Comparison of ENCODE assay signal across 18 cellular contexts in genomic region chr6:104600659-104600971, GRCh38.
DNase-seq lines count a peak whose midpoint lies in the region; TF ChIP-seq lines count a peak whose summit lies in the region.
"Had no signal": no experiment of that assay in that cellular context is flagged by ENCODE, and none has a peak within 500 bp of the region (broad histone marks: within the 10 kb centered on the region; RNA-seq: fewer than 3 reads in every experiment).

No MANE protein-coding gene starts in this region.

- H3K4me3 ChIP-seq in hepatocyte: no peak overlapping the region

- H2AFZ ChIP-seq in hepatocyte: no peak overlapping the region

- no peaks in the 10 kb centered on the region for H3K9me2 ChIP-seq in hepatocyte (replicated peaks; ENCODE audit: insufficient read depth)

- 66% methylated on average over 2 of the region's 2 CpGs for WGBS in hepatocyte (ENCODE audit: low lambda C conversion rate, missing lambda C conversion rate)

- no peak overlapping the region for H3K27ac Mint-ChIP-seq in activated T-cell treated with anti-CD3 and anti-CD28 coated beads, Interleukin-2, amount 50 U/mL, for 24 hours
- H3K27ac Mint-ChIP-seq: B cell; CD4-positive, CD25-positive, alpha-beta regulatory T cell; CD8-positive, alpha-beta memory T cell; HFFc6 had no signal

- TF ChIP-seq CTCF in VCaP (conservative IDR thresholded peaks at IDR 0.05) (no peak), hepatocyte (IDR thresholded peaks at IDR 0.05; ENCODE audit: poor library complexity) (no peak)

- no peaks in the 10 kb centered on the region for H3K9me3 Mint-ChIP-seq in activated T-cell treated with anti-CD3 and anti-CD28 coated beads, Interleukin-2, amount 50 U/mL, for 24 hours
- H3K9me3 Mint-ChIP-seq: CD8-positive, alpha-beta memory T cell had no signal

- no peaks in the 10 kb centered on the region for H3K4me1 ChIP-seq in hepatocyte (ENCODE audit: insufficient read depth)

- peaks cover 7% of the 10 kb centered on the region for H3K27me3 Mint-ChIP-seq in activated T-cell treated with anti-CD3 and anti-CD28 coated beads, Interleukin-2, amount 50 U/mL, for 24 hours
- H3K27me3 Mint-ChIP-seq: B cell; CD4-positive, CD25-positive, alpha-beta regulatory T cell had no signal

- peak; percentile 88 for DNase-seq in SK-N-DZ (ENCODE audit: low spot score)
- DNase-seq in hepatocyte (ENCODE audit: low spot score): no peak
- DNase-seq in stimulated activated CD4-positive, alpha-beta T cell treated with anti-CD3 and anti-CD28 coated beads, Interleukin-4, amount 100 ng/mL, for 24 hours: no peak
- DNase-seq in activated T-cell treated with anti-CD3 and anti-CD28 coated beads, Interleukin-2, amount 50 U/mL, for 24 hours: no peak
- no peak for DNase-seq in central memory CD4-positive, alpha-beta T cell
- DNase-seq: C1 segment of cervical spinal cord; CD4-positive, CD25-positive, alpha-beta regulatory T cell; CD8-positive, alpha-beta memory T cell; COR-L47; DMS153; DMS79; GF-D8; GOT3; H7; HFFc6; IMR-90 had no signal

- no peaks in the 10 kb centered on the region for H3K27me3 ChIP-seq in hepatocyte

- peak overlapping the region; percentile 25 for H3K4me2 ChIP-seq in hepatocyte

- H3K79me2 ChIP-seq in hepatocyte: no peaks in the 10 kb centered on the region

- H3K27ac ChIP-seq in VCaP (peak overlapping the region; percentile 64; the same call in 1 of the 2 replicates), hepatocyte (no peak overlapping the region)

- no peaks in the 10 kb centered on the region for H3K36me3 ChIP-seq in hepatocyte (replicated peaks; ENCODE audit: insufficient read depth, low read depth)

- H3K4me1 Mint-ChIP-seq in activated T-cell treated with anti-CD3 and anti-CD28 coated beads, Interleukin-2, amount 50 U/mL, for 24 hours (ENCODE audit: low read depth): peaks cover 13% of the 10 kb centered on the region
- H3K4me1 Mint-ChIP-seq: B cell; CD4-positive, CD25-positive, alpha-beta regulatory T cell; CD8-positive, alpha-beta memory T cell had no signal

- no peaks in the 10 kb centered on the region for H4K20me1 ChIP-seq in hepatocyte (ENCODE audit: insufficient read depth, poor library complexity, severe bottlenecking)

- no peaks in the 10 kb centered on the region for H3K9me3 ChIP-seq in hepatocyte (ENCODE audit: low read depth)

- H3K4me3 Mint-ChIP-seq in activated T-cell treated with anti-CD3 and anti-CD28 coated beads, Interleukin-2, amount 50 U/mL, for 24 hours: no peak overlapping the region
- H3K4me3 Mint-ChIP-seq: B cell; CD4-positive, CD25-positive, alpha-beta regulatory T cell; CD8-positive, alpha-beta memory T cell; HFFc6 had no signal

- H3K36me3 Mint-ChIP-seq in activated T-cell treated with anti-CD3 and anti-CD28 coated beads, Interleukin-2, amount 50 U/mL, for 24 hours (ENCODE audit: low read depth): no peaks in the 10 kb centered on the region
- H3K36me3 Mint-ChIP-seq: CD4-positive, CD25-positive, alpha-beta regulatory T cell; CD8-positive, alpha-beta memory T cell had no signal
